In the genomic region with DNA sequence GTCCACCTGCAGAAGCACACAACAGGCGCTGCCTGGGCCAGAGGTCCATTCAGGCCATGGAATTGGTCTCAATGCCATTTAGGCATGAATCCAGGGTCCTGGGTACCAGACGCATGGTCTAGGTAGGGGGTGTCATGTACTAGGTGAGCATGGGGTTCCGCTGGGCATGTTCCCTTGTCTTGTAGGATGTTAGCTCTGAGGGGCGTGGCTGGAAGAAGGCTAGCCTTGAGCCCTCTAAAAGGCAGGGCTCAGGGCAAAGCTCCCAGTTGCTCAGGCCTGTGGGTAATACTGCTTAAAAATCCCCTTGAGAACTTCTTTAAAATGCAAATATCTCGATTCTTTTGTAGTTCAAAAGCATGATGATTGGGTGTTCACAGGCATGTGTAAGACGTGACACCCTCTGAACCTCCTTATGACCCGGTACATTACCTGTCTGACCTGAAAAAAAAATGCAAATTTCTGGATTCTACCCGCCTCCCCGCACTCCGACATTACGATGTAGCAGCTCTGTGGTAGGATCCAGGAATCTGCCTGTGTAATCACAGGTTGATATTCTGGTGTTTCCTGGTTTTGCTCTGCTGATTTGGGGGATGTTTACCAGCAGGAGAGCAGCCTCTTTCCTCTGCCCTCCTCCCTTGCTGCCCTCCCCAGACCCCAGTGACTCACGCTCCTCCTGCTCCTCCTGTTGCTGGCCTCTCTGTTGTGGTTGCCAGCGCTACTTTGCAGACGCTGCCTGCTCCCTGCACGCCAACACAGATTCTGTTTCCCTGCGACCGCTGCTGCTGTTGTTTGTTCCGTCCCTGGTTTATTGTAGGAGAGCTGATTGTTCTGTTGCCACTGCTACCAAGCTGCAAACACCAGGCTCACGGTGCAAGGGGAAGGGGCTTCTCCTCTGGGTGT, we compare ENCODE assay signal across 8 cellular contexts. TPM values are rescaled to one million over a fixed set of nuclear protein-coding genes. Genes with fewer than 3 reads are reported as not detected.
A peak's percentile ranks its signal among the peaks of the same experiment; 100 is the strongest.
DNase-seq lines count a peak whose midpoint lies in the region; FAIRE-seq and TF ChIP-seq lines count a peak whose summit lies in the region.

No MANE protein-coding gene starts in this region.

- TF ChIP-seq POLR2A in GM12892 (IDR thresholded peaks at IDR 0.05; ENCODE audit: low read depth, low read length): peak; percentile 56; the same call in 1 of the 2 replicates

- H3K9ac ChIP-seq in mucosa of stomach (ENCODE audit: low read length): peak overlapping the region; percentile 69

- H3K27me3 ChIP-seq in HAP-1 (ENCODE audit: low read depth) (no peaks in the 10 kb centered on the region), mucosa of stomach (ENCODE audit: control insufficient read depth, insufficient read depth, low read length) (no peaks in the 10 kb centered on the region)

- H3K36me3 ChIP-seq in HAP-1 (replicated peaks) (no peaks in the 10 kb centered on the region; the same call in 1 of the 2 replicates), mucosa of stomach (ENCODE audit: control insufficient read depth, insufficient read depth, low read length) (no peaks in the 10 kb centered on the region)

- in situ Hi-C loops in HAP-1 (cut with MboI; ENCODE audit: low sequenced_read_pairs): no loop called here

- H3K4me1 ChIP-seq in HAP-1 (peaks cover 54% of the 10 kb centered on the region), mucosa of stomach (ENCODE audit: control insufficient read depth, insufficient read depth, low read length) (peaks cover 27% of the 10 kb centered on the region)

- FAIRE-seq in GM12892 (lab: Jason Lieb, UNC): peak; percentile 88

- DNase-seq in GM12892 (ENCODE audit: insufficient read length) (peak; percentile 25), HAP-1 (ENCODE audit: low spot score in 2 of 2) (peak; percentile 86 to 94), NCI-H1092 (lab: John Stamatoyannopoulos, UW) (peak; percentile 27), epidermal melanocyte (ENCODE audit: insufficient read length, low spot score) (peak; percentile 31), KG1 (lab: John Stamatoyannopoulos, UW) (no peak)
- DNase-seq in activated CD8-positive, alpha-beta memory T cell treated with anti-CD3 and anti-CD28 coated beads, Interleukin-2, amount 50 U/mL, for 1 hour (ENCODE audit: extremely low read depth): peak; percentile 65
- peak; percentile 52 for DNase-seq in stimulated activated CD8-positive, alpha-beta memory T cell treated with anti-CD3 and anti-CD28 coated beads, Interleukin-4, amount 100 ng/mL, for 24 hours (ENCODE audit: low read depth)

- 0 out of 2 replicates have a peak, but pooled peaks cover 2% of the 10 kb centered on the region for H3K9me3 ChIP-seq in HAP-1
- no peaks in the 10 kb centered on the region for H3K9me3 ChIP-seq in mucosa of stomach (ENCODE audit: control insufficient read depth, low read length)

- H3K4me3 ChIP-seq in HAP-1 (peak overlapping the region; percentile 22), mucosa of stomach (ENCODE audit: low read length) (peak overlapping the region; percentile 14)

RNA-seq across cellular contexts. Expression of gene TMC1, which starts 5.7 kb away (rescaled TPM):
- polyA plus RNA-seq in GM12892 (2012; ENCODE audit: missing spikeins): not detected
